Comparison of ENCODE assay signal across 10 cellular contexts in genomic region chr6:12595161-12595792, GRCh38.
A peak's percentile ranks its signal among the peaks of the same experiment; 100 is the strongest.
DNase-seq lines count a peak whose midpoint lies in the region; ATAC-seq and TF ChIP-seq lines count a peak whose summit lies in the region.
"Had no signal": no experiment of that assay in that cellular context is flagged by ENCODE, and none has a peak within 500 bp of the region (broad histone marks: within the 10 kb centered on the region; RNA-seq: fewer than 3 reads in every experiment).

No MANE protein-coding gene starts in this region.

- no peak overlapping the region for H3K4me3 Mint-ChIP-seq in Caco-2 (ENCODE audit: unreplicated experiment)
- H3K4me3 Mint-ChIP-seq in CD4-positive, alpha-beta T cell = no peak overlapping the region
- H3K4me3 Mint-ChIP-seq: activated naive CD8-positive, alpha-beta T cell treated with anti-CD3 and anti-CD28 coated beads, Interleukin-2, amount 10 ng/mL, durations not matched to agents 7 days and 5 days had no signal

- POLR2A ChIA-PET in Caco-2 (lab: Charles Lee) = no interaction called here
- POLR2A ChIA-PET in CD4-positive, alpha-beta T cell (lab: Charles Lee) = no interaction called here

- CTCF ChIA-PET in Caco-2 (lab: Charles Lee) = interaction anchor here (0.7 kb wide), 1 partner anchor 231 kb away, joined by 3 read pairs; no protein-coding TSS in a partner anchor
- CTCF ChIA-PET in CD4-positive, alpha-beta T cell (lab: Charles Lee) = no interaction called here

- H3K4me1 ChIP-seq in right atrium auricular region = no peaks in the 10 kb centered on the region
- H3K4me1 ChIP-seq in aorta (ENCODE audit: control insufficient read depth in 1 of 2, insufficient read depth in 2 of 2, low read length in 2 of 2) = no peaks in the 10 kb centered on the region
- H3K4me1 ChIP-seq in Caco-2 = peaks cover 10% of the 10 kb centered on the region

- no peak overlapping the region for H3K27ac ChIP-seq in right atrium auricular region
- H3K27ac ChIP-seq in aorta (ENCODE audit: low read depth in 1 of 2, low read length in 2 of 2) = no peak overlapping the region
- no peak overlapping the region for H3K27ac ChIP-seq in CD4-positive, alpha-beta T cell (ENCODE audit: low read depth, low read length)

- intact Hi-C loops in left ventricle myocardium superior (cut with micrococcal nuclease) = no loop called here
- intact Hi-C loops in aorta (cut with DNase I) = loop anchor here (5.0 to 10.0 kb wide), 2 partner anchors 38 to 190 kb away; no protein-coding TSS in a partner anchor
- intact Hi-C loops in Caco-2 (cut with micrococcal nuclease; ENCODE audit: unreplicated experiment) = no loop called here
- intact Hi-C loops in CD4-positive, alpha-beta T cell (cut with DNase I, micrococcal nuclease) = no loop called here

- H3K36me3 Mint-ChIP-seq in Caco-2 (ENCODE audit: insufficient read depth, unreplicated experiment) = no peaks in the 10 kb centered on the region
- no peaks in the 10 kb centered on the region for H3K36me3 Mint-ChIP-seq in CD4-positive, alpha-beta T cell (ENCODE audit: low read depth)
- H3K36me3 Mint-ChIP-seq: activated naive CD8-positive, alpha-beta T cell treated with anti-CD3 and anti-CD28 coated beads, Interleukin-2, amount 10 ng/mL, durations not matched to agents 7 days and 5 days had no signal

- no TSS peak for BruUV-seq in Caco-2 (replicated peaks; lab: Mats Ljungman, UMichigan)

- peaks cover 21% of the 10 kb centered on the region for H3K4me1 Mint-ChIP-seq in Caco-2 (ENCODE audit: low read depth, unreplicated experiment)
- no peaks in the 10 kb centered on the region for H3K4me1 Mint-ChIP-seq in CD4-positive, alpha-beta T cell (ENCODE audit: low read depth)
- H3K4me1 Mint-ChIP-seq: activated naive CD8-positive, alpha-beta T cell treated with anti-CD3 and anti-CD28 coated beads, Interleukin-2, amount 10 ng/mL, durations not matched to agents 7 days and 5 days had no signal

- H3K9me3 ChIP-seq in right atrium auricular region = no peaks in the 10 kb centered on the region
- H3K9me3 ChIP-seq in aorta (ENCODE audit: control insufficient read depth, low read length) = no peaks in the 10 kb centered on the region
- H3K9me3 ChIP-seq in Caco-2 = peaks cover 7% of the 10 kb centered on the region
- H3K9me3 ChIP-seq in CD4-positive, alpha-beta T cell (ENCODE audit: control insufficient read depth, low read length) = no peaks in the 10 kb centered on the region

- H3K36me3 ChIP-seq in right atrium auricular region = no peaks in the 10 kb centered on the region
- no peaks in the 10 kb centered on the region for H3K36me3 ChIP-seq in aorta (ENCODE audit: control insufficient read depth in 1 of 2, insufficient read depth in 2 of 2, low read length in 1 of 2)
- no peaks in the 10 kb centered on the region for H3K36me3 ChIP-seq in Caco-2 (ENCODE audit: control insufficient read depth, insufficient read depth, low read length)

- no peak for DNase-seq in left ventricle myocardium superior
- DNase-seq in right atrium auricular region (ENCODE audit: low spot score) = no peak
- peak; percentile 95 for DNase-seq in amniotic epithelial cell (ENCODE audit: low read depth)
- no peak for DNase-seq in aorta
- DNase-seq in Caco-2 = no peak
- DNase-seq in activated CD4-positive, alpha-beta T cell treated with anti-CD3 and anti-CD28 coated beads, Interleukin-2, amount 50 U/mL, for 1 hour = no peak
- DNase-seq in CD4-positive, alpha-beta T cell = no peak
- DNase-seq: activated naive CD8-positive, alpha-beta T cell treated with anti-CD3 and anti-CD28 coated beads, Interleukin-2, amount 10 ng/mL, durations not matched to agents 7 days and 5 days; RPMI8226 had no signal

- H3K27me3 Mint-ChIP-seq in Caco-2 (ENCODE audit: insufficient read depth, unreplicated experiment) = no peaks in the 10 kb centered on the region
- peaks cover 7% of the 10 kb centered on the region for H3K27me3 Mint-ChIP-seq in CD4-positive, alpha-beta T cell

- H3K4me3 ChIP-seq in right atrium auricular region (no peak overlapping the region), aorta (ENCODE audit: low read length in 2 of 2) (no peak overlapping the region), Caco-2 (ENCODE audit: low read depth, low read length) (no peak overlapping the region)

- H3K27ac Mint-ChIP-seq in Caco-2 (ENCODE audit: unreplicated experiment) = no peak overlapping the region
- H3K27ac Mint-ChIP-seq in CD4-positive, alpha-beta T cell = no peak overlapping the region
- H3K27ac Mint-ChIP-seq: activated naive CD8-positive, alpha-beta T cell treated with anti-CD3 and anti-CD28 coated beads, Interleukin-2, amount 10 ng/mL, durations not matched to agents 7 days and 5 days had no signal

- TF ChIP-seq CTCF in right atrium auricular region (IDR thresholded peaks at IDR 0.05) = no peak
- TF ChIP-seq CTCF in Caco-2 (IDR thresholded peaks at IDR 0.05; ENCODE audit: insufficient read depth in 1 of 2, low read depth in 1 of 2, low read length in 1 of 2, severe bottlenecking in 1 of 2, unreplicated experiment in 1 of 2) = no peak
- no peak for TF ChIP-seq CTCF in CD4-positive, alpha-beta T cell (IDR thresholded peaks at IDR 0.05)

- peaks cover 18% of the 10 kb centered on the region for H3K9me3 Mint-ChIP-seq in Caco-2 (ENCODE audit: unreplicated experiment)
- no peaks in the 10 kb centered on the region for H3K9me3 Mint-ChIP-seq in CD4-positive, alpha-beta T cell
- H3K9me3 Mint-ChIP-seq: activated naive CD8-positive, alpha-beta T cell treated with anti-CD3 and anti-CD28 coated beads, Interleukin-2, amount 10 ng/mL, durations not matched to agents 7 days and 5 days had no signal

- peak; percentile 21 for ATAC-seq in left ventricle myocardium superior
- peak; percentile 54 for ATAC-seq in HG03280 (IDR thresholded peaks at IDR 0.05; ENCODE audit: unreplicated experiment)
- peak; percentile 60 for ATAC-seq in aorta (ENCODE audit: low FRiP score)
- no peak for ATAC-seq in CD4-positive, alpha-beta T cell (ENCODE audit: poor library complexity)

- H3K27me3 ChIP-seq in right atrium auricular region (no peaks in the 10 kb centered on the region), aorta (ENCODE audit: control insufficient read depth in 1 of 2, insufficient read depth in 2 of 2, low read length in 1 of 2) (no peaks in the 10 kb centered on the region), Caco-2 (replicated peaks; ENCODE audit: control insufficient read depth, insufficient read depth, low read length) (no peaks in the 10 kb centered on the region)
- peaks cover 7% of the 10 kb centered on the region for H3K27me3 ChIP-seq in CD4-positive, alpha-beta T cell (ENCODE audit: control insufficient read depth, insufficient read depth, low read length)

- WGBS in aorta, 2 donors = 68 to 71% methylated on average over 9 of the region's 9 CpGs

Comparison
In these comparisons a context has a peak if more than half of its experiments do, and no peak if none do; other contexts are left out.
1. intact Hi-C loops: an anchor here in aorta (5.0 to 10.0 kb wide); none called in left ventricle myocardium superior, Caco-2 and CD4-positive, alpha-beta T cell.